Comparison of ENCODE assay signal across 8 cellular contexts in the genomic region with DNA sequence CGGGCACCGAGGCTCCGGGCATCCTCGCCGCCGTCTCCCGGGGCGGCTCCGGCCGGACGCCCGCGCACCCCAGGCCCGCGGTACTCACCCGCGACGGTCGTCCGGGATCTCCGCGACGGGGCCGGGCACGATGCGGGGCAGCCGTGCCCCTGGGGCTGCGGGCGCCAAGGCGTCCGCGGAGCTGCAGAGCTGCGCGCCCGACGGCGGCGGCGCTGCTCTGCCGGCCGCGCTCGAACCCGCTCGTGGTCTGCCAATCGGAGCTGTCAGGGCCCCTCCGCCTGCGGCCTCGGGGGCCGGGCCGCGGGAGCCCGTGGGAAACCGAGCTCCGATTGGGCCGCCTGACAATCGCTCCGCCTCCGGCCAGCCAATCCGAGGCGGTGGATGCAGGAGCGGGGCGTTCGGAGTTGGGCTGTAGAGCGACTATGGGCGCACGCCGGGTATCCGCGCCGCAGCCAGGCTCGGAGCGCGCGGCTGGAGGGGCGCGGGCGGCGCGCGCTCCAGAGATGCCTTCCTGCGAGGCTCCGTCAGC.
A peak's percentile ranks its signal among the peaks of the same experiment; 100 is the strongest.
DNase-seq lines count a peak whose midpoint lies in the region; ATAC-seq, FAIRE-seq and TF ChIP-seq lines count a peak whose summit lies in the region.

No MANE protein-coding gene starts in this region.

- in situ Hi-C loops in HAP-1 (cut with MboI; ENCODE audit: low sequenced_read_pairs): no loop called here

- H3K4me1 ChIP-seq in kidney (ENCODE audit: control insufficient read depth in 1 of 2, insufficient read depth in 1 of 2, low read depth in 1 of 2, low read length in 2 of 2) (peaks cover 0 to 12% of the 10 kb centered on the region in 2 donors), HAP-1 (peaks cover 3% of the 10 kb centered on the region; the same call in 1 of the 2 replicates)

- DNase-seq in NCI-H2029 treated with DMSO at 0.1 percent for 48 hours (lab: John Stamatoyannopoulos, UW): peak; percentile 83
- DNase-seq in central memory CD8-positive, alpha-beta T cell (ENCODE audit: low spot score in 2 of 2): peak; percentile 65 to 67
- DNase-seq in kidney: peak; percentile 94
- peak; percentile 87 to 92 for DNase-seq in stimulated activated CD4-positive, alpha-beta T cell treated with anti-CD3 and anti-CD28 coated beads, Interleukin-15, amount 100 ng/mL, for 48 hours (ENCODE audit: low read depth in 2 of 2)
- DNase-seq in HAP-1 (ENCODE audit: low spot score in 2 of 2): no peak

- no peak for FAIRE-seq in kidney (lab: Jason Lieb, UNC)

- H3K4me1 Mint-ChIP-seq in central memory CD8-positive, alpha-beta T cell: peaks cover 22% of the 10 kb centered on the region

- no peak overlapping the region for H3K9ac ChIP-seq in kidney (ENCODE audit: low read length in 2 of 2)

- TF ChIP-seq CTCF in kidney (IDR thresholded peaks at IDR 0.05; ENCODE audit: borderline replicate concordance, extremely low read depth, insufficient read depth): peak; percentile 20

- intact Hi-C loops in kidney (cut with DNase I): no loop called here

- H3K36me3 ChIP-seq in kidney (ENCODE audit: control insufficient read depth in 1 of 2, insufficient read depth in 2 of 2, low read length in 2 of 2) (no peaks in the 10 kb centered on the region), HAP-1 (replicated peaks) (no peaks in the 10 kb centered on the region)

- peaks cover 53% of the 10 kb centered on the region for H3K27me3 Mint-ChIP-seq in central memory CD8-positive, alpha-beta T cell

- peaks cover 2% of the 10 kb centered on the region for H3K36me3 Mint-ChIP-seq in central memory CD8-positive, alpha-beta T cell (ENCODE audit: insufficient read depth)

- H3K9me3 ChIP-seq in kidney (ENCODE audit: control insufficient read depth in 1 of 2, low read length in 2 of 2) (no peaks in the 10 kb centered on the region), HAP-1 (no peaks in the 10 kb centered on the region)

- H3K27ac ChIP-seq in kidney (ENCODE audit: low read depth in 2 of 2, low read length in 2 of 2): no peak overlapping the region

- no peaks in the 10 kb centered on the region for H3K27me3 ChIP-seq in HAP-1 (ENCODE audit: low read depth)

- ATAC-seq in GM18498 (IDR thresholded peaks at IDR 0.05; ENCODE audit: unreplicated experiment) (peak; percentile 89), HG02938 (IDR thresholded peaks at IDR 0.05; ENCODE audit: unreplicated experiment) (peak; percentile 82)
- peak; percentile 89 to 90 for ATAC-seq in activated CD4-positive, CD25-positive, alpha-beta regulatory T cell treated with anti-CD3 and anti-CD28 coated beads, Interleukin-2, amount 50 U/mL, for 24 hours
- ATAC-seq in central memory CD8-positive, alpha-beta T cell (replicated peaks; ENCODE audit: extremely low read depth, poor library complexity, severe bottlenecking): peak; percentile 82

- H3K4me3 Mint-ChIP-seq in central memory CD8-positive, alpha-beta T cell: peak overlapping the region; percentile 87

- H3K27ac Mint-ChIP-seq in central memory CD8-positive, alpha-beta T cell (ENCODE audit: low read depth): no peak overlapping the region

- no peaks in the 10 kb centered on the region for H3K9me3 Mint-ChIP-seq in central memory CD8-positive, alpha-beta T cell

- H3K4me3 ChIP-seq in kidney (ENCODE audit: low read length in 2 of 2): peak overlapping the region in 1 of 2 donors; percentile 56
- no peak overlapping the region for H3K4me3 ChIP-seq in HAP-1

Comparison
In these comparisons a context has a peak if more than half of its experiments do, and no peak if none do; other contexts are left out.
1. DNase-seq: peak in NCI-H2029 treated with DMSO at 0.1 percent for 48 hours (single experiment), central memory CD8-positive, alpha-beta T cell (2 of 2), kidney (single experiment) and stimulated activated CD4-positive, alpha-beta T cell treated with anti-CD3 and anti-CD28 coated beads, Interleukin-15, amount 100 ng/mL, for 48 hours (2 of 2); none in HAP-1 (0 of 2).
2. Peak in every context shown above with its lines, with median percentiles within 50 percentile points of each other: ATAC-seq.